Comparison of ENCODE assay signal across 15 cellular contexts in genomic region chr14:33997611-33998010, GRCh38. TPM values are rescaled to one million over a fixed set of nuclear protein-coding genes. Genes with fewer than 3 reads are reported as not detected.
DNase-seq lines count a peak whose midpoint lies in the region; ATAC-seq, FAIRE-seq and TF ChIP-seq lines count a peak whose summit lies in the region.
"Had no signal": no experiment of that assay in that cellular context is flagged by ENCODE, and none has a peak within 500 bp of the region (broad histone marks: within the 10 kb centered on the region; RNA-seq: fewer than 3 reads in every experiment).

No MANE protein-coding gene starts in this region.

- H3K4me1 Mint-ChIP-seq in mesothelial cell of epicardium, result peaks cover 18% of the 10 kb centered on the region

- H2BK5ac ChIP-seq in IMR-90 (ENCODE audit: low read depth, low read length, poor library complexity, severe bottlenecking), result no peak overlapping the region

- POLR2A ChIA-PET in A549 (lab: Yijun Ruan, JAX) (no interaction called here), IMR-90 (lab: Charles Lee; ENCODE audit: unreplicated experiment) (no interaction called here), K562 (lab: Yijun Ruan, JAX) (interaction anchor here (0.7 to 1.1 kb wide), 2 partner anchors 56 to 62 kb away, joined by 3 read pairs; no protein-coding TSS in a partner anchor)

- no peak overlapping the region for H2BK120ac ChIP-seq in IMR-90 (ENCODE audit: low read depth, low read length)

- H4K20me1 ChIP-seq in IMR-90 (ENCODE audit: insufficient read depth, low read length), result no peaks in the 10 kb centered on the region
- no peaks in the 10 kb centered on the region for H4K20me1 ChIP-seq in K562 (replicated peaks; ENCODE audit: control insufficient read depth, insufficient read depth, low read length)

- no peak overlapping the region for H2AFZ ChIP-seq in IMR-90 (replicated peaks; ENCODE audit: low read length, poor library complexity)
- H2AFZ ChIP-seq in K562 (ENCODE audit: low read depth, low read length), result peak overlapping the region; percentile 63

- no peak overlapping the region for H3K4me3 Mint-ChIP-seq in mesothelial cell of epicardium
- H3K4me3 Mint-ChIP-seq: CD4-positive, alpha-beta memory T cell had no signal

- H3K27ac Mint-ChIP-seq in mesothelial cell of epicardium, result peak overlapping the region; percentile 31
- no peak overlapping the region for H3K27ac Mint-ChIP-seq in activated naive CD4-positive, alpha-beta T cell treated with anti-CD3 and anti-CD28 coated beads, Interleukin-2, amount 50 U/mL, for 72 hours
- H3K27ac Mint-ChIP-seq: CD4-positive, alpha-beta memory T cell had no signal

- H3K79me1 ChIP-seq in IMR-90 (ENCODE audit: low read depth in 1 of 2, low read length in 2 of 2), result no peaks in the 10 kb centered on the region

- H2BK15ac ChIP-seq in IMR-90 (ENCODE audit: low read depth, low read length), result no peak overlapping the region

- TF ChIP-seq CTCF in A549 (IDR thresholded peaks at IDR 0.05) (no peak), IMR-90 (conservative IDR thresholded peaks at IDR 0.05; ENCODE audit: low read depth, low read length) (no peak), K562 (IDR thresholded peaks at IDR 0.05 in 2 of 3, conservative IDR thresholded peaks at IDR 0.05 in 1 of 3; ENCODE audit: insufficient read depth in 2 of 3, low read depth in 1 of 3, low read length in 3 of 3) (no peak), mesothelial cell of epicardium (IDR thresholded peaks at IDR 0.05; ENCODE audit: unreplicated experiment) (no peak)

- H2BK20ac ChIP-seq in IMR-90 (ENCODE audit: low read depth, low read length), result no peak overlapping the region

- no peak for FAIRE-seq in A549 (lab: Jason Lieb, UNC)
- no peak for FAIRE-seq in K562 (lab: Jason Lieb, UNC)
- FAIRE-seq: A204.1, D721Med had no signal

- no peak overlapping the region for H3K4me3 ChIP-seq in A549
- H3K4me3 ChIP-seq in IMR-90 (ENCODE audit: insufficient read depth, low read depth, low read length), result no peak overlapping the region
- no peak overlapping the region for H3K4me3 ChIP-seq in K562

- TF ChIP-seq EP300 in A549 (IDR thresholded peaks at IDR 0.05) (no peak), K562 (IDR thresholded peaks at IDR 0.05; ENCODE audit: low read length) (no peak)

- 70% methylated on average over 2 of the region's 2 CpGs for WGBS in A549 (ENCODE audit: missing lambda C conversion rate)
- WGBS in IMR-90 (ENCODE audit: extremely low coverage in 2 of 2, insufficient read length in 1 of 2), 2 experiments, result no CpG with 5 or more reads among the region's 2 CpGs
- 24% methylated on average over 2 of the region's 2 CpGs for WGBS in K562 (ENCODE audit: insufficient coverage, low coverage, missing lambda C conversion rate)

- H3K27ac ChIP-seq in A549 (peak overlapping the region in 1 of 2 experiments; percentile 32; a peak in 1 of 6 replicates), IMR-90 (ENCODE audit: insufficient read depth, low read length) (no peak overlapping the region), K562 (ENCODE audit: extremely low read depth, low read depth, low read length) (no peak overlapping the region)
- H3K27ac ChIP-seq: C4-2B had no signal

- H3K4ac ChIP-seq in IMR-90 (ENCODE audit: low read depth, low read length), result no peak overlapping the region

- no peak overlapping the region for H2AK5ac ChIP-seq in IMR-90 (ENCODE audit: low read depth, low read length)

- H3K18ac ChIP-seq in IMR-90 (ENCODE audit: low read depth, low read length), result no peak overlapping the region

- H4K8ac ChIP-seq in IMR-90 (ENCODE audit: low read depth in 2 of 2, low read length in 2 of 2), result no peak overlapping the region

- no peaks in the 10 kb centered on the region for H3K9me3 Mint-ChIP-seq in mesothelial cell of epicardium
- H3K9me3 Mint-ChIP-seq in activated naive CD4-positive, alpha-beta T cell treated with anti-CD3 and anti-CD28 coated beads, Interleukin-2, amount 50 U/mL, for 72 hours, result peaks cover 4% of the 10 kb centered on the region in 2 donors
- H3K9me3 Mint-ChIP-seq: CD4-positive, alpha-beta memory T cell had no signal

- no peak overlapping the region for H3K56ac ChIP-seq in IMR-90 (ENCODE audit: extremely low read depth, insufficient read depth, low read length)

- dilution Hi-C loops in IMR-90 (cut with HindIII; ENCODE audit: low sequenced_read_pairs, unreplicated experiment), result no loop called here

- CTCF ChIA-PET in A549 (lab: Yijun Ruan, JAX) (interaction anchor here (1.1 to 2.0 kb wide), 2 partner anchors 9 to 11 kb away, joined by 3 to 4 read pairs; no protein-coding TSS in a partner anchor), IMR-90 (lab: Yijun Ruan, JAX) (no interaction called here), K562 (lab: Yijun Ruan, JAX; ENCODE audit: low intra/inter-chr PET ratio) (no interaction called here)

- H3K36me3 ChIP-seq in IMR-90 (ENCODE audit: control insufficient read depth, insufficient read depth, low read length) (no peaks in the 10 kb centered on the region), K562 (ENCODE audit: control insufficient read depth, insufficient read depth, low read length) (no peaks in the 10 kb centered on the region)
- H3K36me3 ChIP-seq: BE2C had no signal

- H4K91ac ChIP-seq in IMR-90 (ENCODE audit: insufficient read depth, low read depth, low read length), result no peak overlapping the region

- TF ChIP-seq RAD21 in A549 (conservative IDR thresholded peaks at IDR 0.05 in 1 of 2, IDR thresholded peaks at IDR 0.05 in 1 of 2) (no peak), IMR-90 (IDR thresholded peaks at IDR 0.05; ENCODE audit: low read length) (no peak), K562 (CRISPR knock-in tag; conservative IDR thresholded peaks at IDR 0.05 in 1 of 2, IDR thresholded peaks at IDR 0.05 in 1 of 2) (no peak)

- H3K9ac ChIP-seq in IMR-90 (ENCODE audit: low read depth, low read length) (no peak overlapping the region), K562 (ENCODE audit: insufficient read depth in 1 of 2, low read depth in 2 of 2, low read length in 2 of 2) (no peak overlapping the region)

- intact Hi-C loops in IMR-90 (cut with micrococcal nuclease) (no loop called here), K562 (cut with micrococcal nuclease) (loop anchor here (1.0 kb wide), 1 partner anchor 62 kb away; no protein-coding TSS in a partner anchor)

- no peaks in the 10 kb centered on the region for H3K9me1 ChIP-seq in IMR-90 (ENCODE audit: insufficient read depth, low read length)
- H3K9me1 ChIP-seq in K562 (ENCODE audit: control insufficient read depth, insufficient read depth, low read length), result no peaks in the 10 kb centered on the region

- no TSS peak for BruUV-seq in IMR-90 (replicated peaks; lab: Mats Ljungman, UMichigan)
- BruUV-seq in K562 (replicated peaks; lab: Mats Ljungman, UMichigan), result no TSS peak

- H3K79me2 ChIP-seq in K562 (ENCODE audit: control insufficient read depth, insufficient read depth, low read length), result no peaks in the 10 kb centered on the region

- H3K9me3 ChIP-seq in A549, result no peaks in the 10 kb centered on the region
- H3K9me3 ChIP-seq in IMR-90 (ENCODE audit: control insufficient read depth, insufficient read depth, low read length), result no peaks in the 10 kb centered on the region
- H3K9me3 ChIP-seq in K562 (replicated peaks; ENCODE audit: control insufficient read depth, insufficient read depth, low read depth, low read length), result no peaks in the 10 kb centered on the region
- H3K9me3 ChIP-seq: BE2C had no signal

- H3K4me2 ChIP-seq in A549, result no peak overlapping the region
- H3K4me2 ChIP-seq in IMR-90 (ENCODE audit: low read depth, low read length), result no peak overlapping the region
- no peak overlapping the region for H3K4me2 ChIP-seq in K562 (ENCODE audit: insufficient read depth, low read length)

- H3K14ac ChIP-seq in IMR-90 (replicated peaks; ENCODE audit: low read depth, low read length), result no peak overlapping the region

- no peak overlapping the region for H4K5ac ChIP-seq in IMR-90 (ENCODE audit: low read depth, low read length)

- DNase-seq in A549 (ENCODE audit: low read depth in 1 of 2, low spot score in 1 of 2) (no peak), IMR-90 (no peak), K562 (ENCODE audit: extremely low read depth in 1 of 4, low spot score in 3 of 4) (no peak), mesothelial cell of epicardium (ENCODE audit: low spot score in 2 of 2, unreplicated experiment in 2 of 2) (no peak), ureter (ENCODE audit: low spot score) (no peak), SHP77 (lab: John Stamatoyannopoulos, UW) (no peak)
- no peak for DNase-seq in activated naive CD4-positive, alpha-beta T cell treated with anti-CD3 and anti-CD28 coated beads, Interleukin-2, amount 50 U/mL, for 72 hours (ENCODE audit: low spot score in 2 of 2)
- DNase-seq: BE2C; CD4-positive, alpha-beta memory T cell; COR-L47; GF-D8; H7 had no signal

- ATAC-seq in A549 (no peak), IMR-90 (ENCODE audit: low read depth) (no peak), K562 (no peak)
- no peak for ATAC-seq in activated naive CD4-positive, alpha-beta T cell treated with anti-CD3 and anti-CD28 coated beads, Interleukin-2, amount 50 U/mL, for 72 hours

- H3K27me3 ChIP-seq in IMR-90 (ENCODE audit: control insufficient read depth, insufficient read depth, low read length), result no peaks in the 10 kb centered on the region; the same call in 1 of the 2 replicates
- no peaks in the 10 kb centered on the region for H3K27me3 ChIP-seq in K562 (ENCODE audit: control insufficient read depth in 2 of 2, insufficient read depth in 2 of 2, low read length in 2 of 2)
- H3K27me3 ChIP-seq: BE2C had no signal

- H3K23ac ChIP-seq in IMR-90 (ENCODE audit: low read depth, low read length), result no peak overlapping the region

- TF ChIP-seq POLR2A in A549 (IDR thresholded peaks at IDR 0.05; ENCODE audit: low read length), result no peak
- no peak for TF ChIP-seq POLR2A in IMR-90 (IDR thresholded peaks at IDR 0.05; ENCODE audit: low read depth, low read length)
- TF ChIP-seq POLR2A in K562 (conservative IDR thresholded peaks at IDR 0.05), result no peak

- in situ Hi-C loops in IMR-90 (cut with MboI; ENCODE audit: low sequenced_read_pairs), result no loop called here
- in situ Hi-C loops in K562 (cut with MboI), result no loop called here

- no peaks in the 10 kb centered on the region for H3K36me3 Mint-ChIP-seq in mesothelial cell of epicardium
- H3K36me3 Mint-ChIP-seq in activated naive CD4-positive, alpha-beta T cell treated with anti-CD3 and anti-CD28 coated beads, Interleukin-2, amount 50 U/mL, for 72 hours, result no peaks in the 10 kb centered on the region

- H3K27me3 Mint-ChIP-seq in mesothelial cell of epicardium (ENCODE audit: low read depth), result no peaks in the 10 kb centered on the region
- H3K27me3 Mint-ChIP-seq: CD4-positive, alpha-beta memory T cell had no signal

- H3K4me1 ChIP-seq in A549 (0 out of 3 replicates have a peak, but pooled peaks cover 4% of the 10 kb centered on the region), IMR-90 (ENCODE audit: control insufficient read depth, insufficient read depth, low read length) (no peaks in the 10 kb centered on the region), K562 (replicated peaks in 1 of 2; ENCODE audit: control insufficient read depth in 2 of 2, insufficient read depth in 2 of 2, low read length in 2 of 2) (peaks cover 0 to 2% of the 10 kb centered on the region in 2 experiments; a peak in 1 of 5 replicates)
- H3K4me1 ChIP-seq: BE2C had no signal

- no peak overlapping the region for H2AK9ac ChIP-seq in IMR-90 (replicated peaks; ENCODE audit: low read depth, low read length, poor library complexity)

RNA-seq across cellular contexts. Expression of gene EGLN3, which starts 46.7 kb away (rescaled TPM):
- polyA plus RNA-seq in A549 (2011; rRNA removed), result 15.4 and 27.7 TPM in 2 replicates
- 2.1 and 2.8 TPM in 2 replicates for polyA plus RNA-seq in A549 (2012; cell fraction: cytosol; rRNA removed)
- polyA plus RNA-seq in A549 (2012; cell fraction: nucleus; rRNA removed), result 2.4 TPM in 2 replicates
- 3.4 to 3.8 TPM (median 3.5 TPM) in 3 replicates for polyA plus RNA-seq in A549 (2017; fragmentation: RNase III; extraction: RNeasy Plus Mini Kit Qiagen cat#74134 plus additional on column Dnase treatment)
- polyA minus RNA-seq in A549 (2011; rRNA and poly(A)+ RNA removed), result 12.2 and 16.1 TPM in 2 replicates
- under 0.01 and 0.28 TPM in 2 replicates for total RNA-seq in IMR-90 (2012; rRNA removed)
- 0.03 and 0.10 TPM in 2 replicates for polyA plus RNA-seq in IMR-90 (2012; rRNA removed)
- polyA plus RNA-seq in IMR-90 (2012; cell fraction: cytosol; rRNA removed), result 0.02 and 0.04 TPM in 2 replicates
- not detected in 2 replicates for polyA plus RNA-seq in IMR-90 (2012; cell fraction: nucleus; rRNA removed; ENCODE audit: low replicate concordance)
- 57.3 and 84.8 TPM in 2 replicates for total RNA-seq in K562 (2011; cell fraction: chromatin; rRNA removed; ENCODE audit: low replicate concordance)
- total RNA-seq in K562 (2011; cell fraction: nucleolus; rRNA removed), result 43.2 and 49.0 TPM in 2 replicates
- total RNA-seq in K562 (2011; cell fraction: nucleoplasm; rRNA removed), result 64.0 and 78.9 TPM in 2 replicates
- 5.8 and 9.4 TPM in 2 replicates for total RNA-seq in K562 (2014; rRNA removed)
- 11.0 and 12.7 TPM in 2 replicates for total RNA-seq in K562 (2014; rRNA removed; fragmentation: Illumina TruSeq; extraction: Trizol)
- total RNA-seq in K562 (2015; rRNA removed; fragmentation: Illumina TruSeq; extraction: Trizol), result 3.0 and 3.9 TPM in 2 replicates
- 11.5 and 13.0 TPM in 2 replicates for total RNA-seq in K562 (2021)
- 49.5 and 87.6 TPM in 2 replicates for polyA plus RNA-seq in K562 (2011; rRNA removed)
- 23.6 and 30.2 TPM in 2 replicates for polyA plus RNA-seq in K562 (2011; cell fraction: cytosol; rRNA removed)
- polyA plus RNA-seq in K562 (2011; cell fraction: nucleus; rRNA removed), result 40.3 and 50.5 TPM in 2 replicates
- 8.2 and 20.2 TPM in 2 replicates for polyA plus RNA-seq in K562 (2012)
- polyA plus RNA-seq in K562 (2014; fragmentation: Illumina TruSeq; extraction: Trizol), result 11.4 and 15.0 TPM in 2 replicates
- polyA plus RNA-seq in K562 (2014; fragmentation: Nextera tagmentation; extraction: Ambion mirVana), result 1 to 10 TPM; 2.5 to 3.0 TPM
- 5.3 and 6.7 TPM in 2 replicates for polyA plus RNA-seq in K562 (2014; rRNA removed)
- polyA minus RNA-seq in K562 (2011; rRNA and poly(A)+ RNA removed), result 68.1 and 110 TPM in 2 replicates
- polyA minus RNA-seq in K562 (2011; cell fraction: cytosol; rRNA and poly(A)+ RNA removed), result 30.3 and 62.4 TPM in 2 replicates
- polyA minus RNA-seq in K562 (2011; cell fraction: nucleus; rRNA and poly(A)+ RNA removed), result 57.8 and 58.2 TPM in 2 replicates
- 8.3 to 10.5 TPM (median 9.6 TPM) in 3 replicates for total RNA-seq in mesothelial cell of epicardium
- 59.5 TPM for total RNA-seq in ureter
- total RNA-seq in activated naive CD4-positive, alpha-beta T cell treated with anti-CD3 and anti-CD28 coated beads, Interleukin-2, amount 50 U/mL, for 72 hours, result 1 to 10 TPM in 1 of 2 donors, under 1 TPM in 1; 0.34 to 8.3 TPM

Comparison
In these comparisons a context has a peak if more than half of its experiments do, and no peak if none do; other contexts are left out.
1. Of the 35 proteins assayed by ChIP-seq in both K562 and A549: peak only in K562: none; only in A549: none; in both: MAFK; in neither: 34.